18 cellular contexts compared by ENCODE assay signal in genomic region chr12:67621926-67622325, GRCh38. TPM values are rescaled to one million over a fixed set of nuclear protein-coding genes. Genes with fewer than 3 reads are reported as not detected.
A peak's percentile ranks its signal among the peaks of the same experiment; 100 is the strongest.
DNase-seq lines count a peak whose midpoint lies in the region; ATAC-seq and TF ChIP-seq lines count a peak whose summit lies in the region.
"Had no signal": no experiment of that assay in that cellular context is flagged by ENCODE, and none has a peak within 500 bp of the region (broad histone marks: within the 10 kb centered on the region; RNA-seq: fewer than 3 reads in every experiment).

No MANE protein-coding gene starts in this region.

- H3K36me3 ChIP-seq in naive thymus-derived CD4-positive, alpha-beta T cell (ENCODE audit: control insufficient read depth in 2 of 3, insufficient read depth in 3 of 3, low read length in 3 of 3): no peaks in the 10 kb centered on the region
- H3K36me3 ChIP-seq: BLaER1 had no signal

- no peak overlapping the region for H3K4me3 ChIP-seq in naive thymus-derived CD4-positive, alpha-beta T cell (ENCODE audit: low read length)
- H3K4me3 ChIP-seq: BLaER1 had no signal

- peak; percentile 57 for DNase-seq in NCI-H2171 treated with DMSO at 0.1 percent for 48 hours (lab: John Stamatoyannopoulos, UW)
- no peak for DNase-seq in NCI-H2171 (lab: John Stamatoyannopoulos, UW)
- peak; percentile 41 for DNase-seq in NCI-H2107 (lab: John Stamatoyannopoulos, UW)
- no peak for DNase-seq in T-helper 2 cell
- no peak for DNase-seq in naive thymus-derived CD4-positive, alpha-beta T cell
- DNase-seq: Caco-2; CD4-positive, CD25-positive, alpha-beta regulatory T cell; CD8-positive, alpha-beta T cell; DMS53; DMS79 treated with DMSO at 0.1 percent for 48 hours; GF-D8; GOT3; H7; HCEC 1CT had no signal

- H3K27ac ChIP-seq in naive thymus-derived CD4-positive, alpha-beta T cell (ENCODE audit: low read depth, low read length): no peak overlapping the region
- H3K27ac ChIP-seq: BLaER1, C4-2B had no signal

- intact Hi-C loops in naive thymus-derived CD4-positive, alpha-beta T cell (cut with micrococcal nuclease): no loop called here

- no peak for ATAC-seq in naive thymus-derived CD4-positive, alpha-beta T cell
- ATAC-seq: CD8-positive, alpha-beta T cell had no signal

- H3K9me3 Mint-ChIP-seq in nephron: peaks cover 4% of the 10 kb centered on the region
- H3K9me3 Mint-ChIP-seq in naive thymus-derived CD4-positive, alpha-beta T cell: peaks cover 0 to 4% (median 0%) of the 10 kb centered on the region in 11 donors

- no peak for TF ChIP-seq CTCF in nephron (IDR thresholded peaks at IDR 0.05; ENCODE audit: unreplicated experiment in 3 of 3)

- H3K27me3 ChIP-seq in naive thymus-derived CD4-positive, alpha-beta T cell (ENCODE audit: control insufficient read depth in 2 of 2, insufficient read depth in 2 of 2, low read length in 2 of 2): no peaks in the 10 kb centered on the region
- H3K27me3 ChIP-seq: BLaER1 had no signal

- H3K4me3 Mint-ChIP-seq in nephron: no peak overlapping the region
- H3K4me3 Mint-ChIP-seq in naive thymus-derived CD4-positive, alpha-beta T cell: no peak overlapping the region
- H3K4me3 Mint-ChIP-seq: B cell; CD4-positive, CD25-positive, alpha-beta regulatory T cell; CD8-positive, alpha-beta T cell had no signal

- peaks cover 9% of the 10 kb centered on the region for H3K27me3 Mint-ChIP-seq in nephron (ENCODE audit: low read depth)
- no peaks in the 10 kb centered on the region for H3K27me3 Mint-ChIP-seq in naive thymus-derived CD4-positive, alpha-beta T cell
- H3K27me3 Mint-ChIP-seq: B cell; CD4-positive, CD25-positive, alpha-beta regulatory T cell had no signal

- H3K36me3 Mint-ChIP-seq in nephron (ENCODE audit: low read depth): no peaks in the 10 kb centered on the region
- peaks cover 0 to 4% (median 0%) of the 10 kb centered on the region in 5 donors for H3K36me3 Mint-ChIP-seq in naive thymus-derived CD4-positive, alpha-beta T cell
- H3K36me3 Mint-ChIP-seq: CD4-positive, CD25-positive, alpha-beta regulatory T cell; CD8-positive, alpha-beta T cell had no signal

- H3K27ac Mint-ChIP-seq in nephron: peak overlapping the region in 2 of 3 experiments; percentile 6 to 25
- H3K27ac Mint-ChIP-seq in naive thymus-derived CD4-positive, alpha-beta T cell: no peak overlapping the region
- H3K27ac Mint-ChIP-seq: B cell; CD4-positive, CD25-positive, alpha-beta regulatory T cell; CD8-positive, alpha-beta T cell had no signal

- H3K4me1 ChIP-seq in naive thymus-derived CD4-positive, alpha-beta T cell (ENCODE audit: control insufficient read depth in 2 of 2, insufficient read depth in 2 of 2, low read length in 2 of 2): peaks cover 12 to 16% of the 10 kb centered on the region in 2 donors
- H3K4me1 ChIP-seq: Caco-2 had no signal

- POLR2A ChIA-PET in naive thymus-derived CD4-positive, alpha-beta T cell (lab: Charles Lee): no interaction called here

- CTCF ChIA-PET in naive thymus-derived CD4-positive, alpha-beta T cell (lab: Charles Lee): interaction anchor here (1.0 kb wide), 1 partner anchor 16 kb away, joined by 3 read pairs; no protein-coding TSS in a partner anchor

- no peaks in the 10 kb centered on the region for H3K9me3 ChIP-seq in naive thymus-derived CD4-positive, alpha-beta T cell (ENCODE audit: control insufficient read depth in 2 of 3, low read length in 3 of 3)
- H3K9me3 ChIP-seq: BLaER1, Caco-2 had no signal

- H3K4me1 Mint-ChIP-seq in nephron: peaks cover 10% of the 10 kb centered on the region
- peaks cover under 1 to 43% (median 27%) of the 10 kb centered on the region in 7 donors for H3K4me1 Mint-ChIP-seq in naive thymus-derived CD4-positive, alpha-beta T cell

RNA-seq across cellular contexts. Expression of gene DYRK2, which starts 26.6 kb away (rescaled TPM):
- total RNA-seq in naive thymus-derived CD4-positive, alpha-beta T cell: 100 to 1,000 TPM in 3 of 5 experiments, 10 to 100 TPM in 2; 55.3 to 157 (median 119) TPM
- 10 to 100 TPM; 60.9 to 98.1 TPM for polyA plus RNA-seq in naive thymus-derived CD4-positive, alpha-beta T cell

Comparison
In these comparisons a context has a peak if more than half of its experiments do, and no peak if none do; other contexts are left out.
1. DNase-seq: peak in NCI-H2171 treated with DMSO at 0.1 percent for 48 hours (single experiment) and NCI-H2107 (single experiment); none in NCI-H2171 (single experiment), T-helper 2 cell (0 of 5) and naive thymus-derived CD4-positive, alpha-beta T cell (0 of 9).
2. H3K27ac Mint-ChIP-seq: peak in nephron (2 of 3); none in naive thymus-derived CD4-positive, alpha-beta T cell (0 of 9).